Comparison of ENCODE assay signal across 17 cellular contexts in genomic region chr1:206698011-206698410, GRCh38. TPM values are rescaled to one million over a fixed set of nuclear protein-coding genes. Genes with fewer than 3 reads are reported as not detected.
DNase-seq lines count a peak whose midpoint lies in the region; ATAC-seq and TF ChIP-seq lines count a peak whose summit lies in the region.
"Had no signal": no experiment of that assay in that cellular context is flagged by ENCODE, and none has a peak within 500 bp of the region (broad histone marks: within the 10 kb centered on the region; RNA-seq: fewer than 3 reads in every experiment).

No MANE protein-coding gene starts in this region.

- intact Hi-C loops in left ventricle myocardium inferior (cut with micrococcal nuclease) (no loop called here), Right ventricle myocardium superior (cut with DNase I) (no loop called here)

- peaks cover 68% of the 10 kb centered on the region for H3K36me3 Mint-ChIP-seq in effector memory CD8-positive, alpha-beta T cell (ENCODE audit: insufficient read depth)
- peaks cover 33% of the 10 kb centered on the region for H3K36me3 Mint-ChIP-seq in stimulated activated effector memory CD8-positive, alpha-beta T cell treated with anti-CD3 and anti-CD28 coated beads, Interleukin-12 subunit alpha, Interleukin-12 subunit beta, amount 100 ng/mL, for 72 hours

- TF ChIP-seq CTCF in left ventricle myocardium inferior (IDR thresholded peaks at IDR 0.05; ENCODE audit: borderline replicate concordance), result no peak

- peaks cover 8% of the 10 kb centered on the region for H3K36me3 ChIP-seq in left ventricle myocardium inferior

- H3K4me1 Mint-ChIP-seq in effector memory CD8-positive, alpha-beta T cell (ENCODE audit: low read depth in 2 of 2), result peaks cover 80 to 90% of the 10 kb centered on the region in 2 donors
- H3K4me1 Mint-ChIP-seq in stimulated activated effector memory CD8-positive, alpha-beta T cell treated with anti-CD3 and anti-CD28 coated beads, Interleukin-12 subunit alpha, Interleukin-12 subunit beta, amount 100 ng/mL, for 72 hours, result peaks cover 95% of the 10 kb centered on the region

- no peak overlapping the region for H3K4me3 Mint-ChIP-seq in effector memory CD8-positive, alpha-beta T cell
- H3K4me3 Mint-ChIP-seq in stimulated activated effector memory CD8-positive, alpha-beta T cell treated with anti-CD3 and anti-CD28 coated beads, Interleukin-12 subunit alpha, Interleukin-12 subunit beta, amount 100 ng/mL, for 72 hours, result no peak overlapping the region
- H3K4me3 Mint-ChIP-seq: CD8-positive, alpha-beta T cell had no signal

- H3K9me3 ChIP-seq in left ventricle myocardium inferior (replicated peaks), result no peaks in the 10 kb centered on the region
- H3K9me3 ChIP-seq: MG63 had no signal

- no peaks in the 10 kb centered on the region for H3K9me3 Mint-ChIP-seq in effector memory CD8-positive, alpha-beta T cell
- no peaks in the 10 kb centered on the region for H3K9me3 Mint-ChIP-seq in stimulated activated effector memory CD8-positive, alpha-beta T cell treated with anti-CD3 and anti-CD28 coated beads, Interleukin-12 subunit alpha, Interleukin-12 subunit beta, amount 100 ng/mL, for 72 hours
- H3K9me3 Mint-ChIP-seq: CD8-positive, alpha-beta T cell had no signal

- H3K27me3 Mint-ChIP-seq in effector memory CD8-positive, alpha-beta T cell, result no peaks in the 10 kb centered on the region

- peaks cover 100% of the 10 kb centered on the region for H3K4me1 ChIP-seq in left ventricle myocardium inferior

- DNase-seq in left ventricle myocardium inferior, result no peak
- no peak for DNase-seq in Right ventricle myocardium superior
- DNase-seq in NCI-H524 treated with DMSO at 0.1 percent for 48 hours (lab: John Stamatoyannopoulos, UW), result peak; percentile 31
- DNase-seq in effector memory CD8-positive, alpha-beta T cell, result no peak
- DNase-seq in stimulated activated effector memory CD8-positive, alpha-beta T cell treated with anti-CD3 and anti-CD28 coated beads, Interleukin-12 subunit alpha, Interleukin-12 subunit beta, amount 100 ng/mL, for 72 hours (ENCODE audit: low spot score in 2 of 2), result no peak
- no peak for DNase-seq in T-helper 1 cell
- DNase-seq in NCI-H69 (lab: John Stamatoyannopoulos, UW), result no peak
- DNase-seq in NCI-H1048 (lab: John Stamatoyannopoulos, UW), result no peak
- DNase-seq: AML-193; CD8-positive, alpha-beta T cell; MG63; NCI-H1105 treated with DMSO at 0.1 percent for 48 hours; NCI-H1930; NCI-H2171 treated with DMSO at 0.1 percent for 48 hours; PC-9 had no signal

- H3K4me3 ChIP-seq in left ventricle myocardium inferior, result peak overlapping the region; percentile 14
- H3K4me3 ChIP-seq: MG63, PC-9, SK-N-MC had no signal

- peak overlapping the region; percentile 72 for H3K27ac Mint-ChIP-seq in effector memory CD8-positive, alpha-beta T cell
- peak overlapping the region; percentile 51 for H3K27ac Mint-ChIP-seq in stimulated activated effector memory CD8-positive, alpha-beta T cell treated with anti-CD3 and anti-CD28 coated beads, Interleukin-12 subunit alpha, Interleukin-12 subunit beta, amount 100 ng/mL, for 72 hours

- H3K27me3 ChIP-seq in left ventricle myocardium inferior (ENCODE audit: low read depth), result no peaks in the 10 kb centered on the region
- H3K27me3 ChIP-seq: MG63 had no signal

- ATAC-seq in Right ventricle myocardium superior (ENCODE audit: poor library complexity), result no peak
- no peak for ATAC-seq in effector memory CD8-positive, alpha-beta T cell (replicated peaks)
- ATAC-seq in stimulated activated effector memory CD8-positive, alpha-beta T cell treated with anti-CD3 and anti-CD28 coated beads, Interleukin-12 subunit alpha, Interleukin-12 subunit beta, amount 100 ng/mL, for 72 hours, result no peak
- ATAC-seq: CD8-positive, alpha-beta T cell; HepG2 had no signal

- peak overlapping the region; percentile 97 for H3K27ac ChIP-seq in left ventricle myocardium inferior (replicated peaks)
- H3K27ac ChIP-seq: PC-9, SK-N-MC had no signal

RNA-seq across cellular contexts. Expression of gene MAPKAPK2, which starts 13.3 kb away (rescaled TPM):
- 215 TPM for total RNA-seq in left ventricle myocardium inferior
- 200 TPM for total RNA-seq in Right ventricle myocardium superior
